Comparison of ENCODE assay signal across 8 cellular contexts in the genomic region with DNA sequence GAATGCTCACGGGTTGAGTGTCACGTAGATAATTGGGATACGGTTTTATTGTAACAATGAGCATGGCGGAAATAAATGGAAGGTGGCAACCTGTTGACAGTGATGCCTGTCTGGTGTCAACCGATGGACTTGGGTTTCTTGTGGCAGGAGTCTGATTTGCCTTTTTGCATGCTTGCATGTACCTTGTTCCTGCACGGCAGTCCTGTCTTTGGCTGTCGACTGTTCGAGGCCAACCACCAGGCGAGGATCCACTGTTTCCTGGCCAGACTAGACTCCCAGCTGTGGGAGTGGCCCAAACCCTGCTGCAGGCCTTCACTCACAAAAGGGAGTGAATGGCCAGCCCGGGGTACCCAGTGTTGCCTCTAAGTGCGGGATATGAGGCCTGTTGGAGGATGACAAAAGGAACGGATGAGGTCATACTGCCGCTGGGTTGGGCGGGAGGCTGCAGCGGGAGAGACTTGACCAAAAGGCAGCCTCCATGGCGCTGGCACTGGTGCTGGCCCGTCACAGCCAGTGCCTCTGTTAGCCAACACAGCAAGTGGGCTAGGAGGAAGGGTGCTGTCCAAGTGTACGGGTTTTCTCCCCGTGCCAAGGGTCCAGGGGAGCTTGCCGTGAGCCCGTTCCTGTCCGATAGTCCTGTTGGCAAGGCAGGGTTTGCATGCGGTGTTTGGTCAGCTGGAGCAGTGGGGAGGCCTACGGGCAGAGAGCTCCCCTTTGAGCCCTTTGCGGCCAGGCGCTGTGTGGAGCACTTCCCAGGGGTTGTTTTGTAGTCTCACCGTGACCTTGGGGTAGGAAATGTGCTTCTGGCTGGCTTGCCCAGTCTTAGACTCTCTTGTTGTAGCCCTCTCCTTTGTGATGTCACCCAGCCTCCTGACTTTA. TPM values are rescaled to one million over a fixed set of nuclear protein-coding genes. Genes with fewer than 3 reads are reported as not detected.
DNase-seq lines count a peak whose midpoint lies in the region; ATAC-seq and TF ChIP-seq lines count a peak whose summit lies in the region.

No MANE protein-coding gene starts in this region.

- peak overlapping the region; percentile 81 to 92 (median 86) for H3K4me3 Mint-ChIP-seq in IgD-negative memory B cell
- H3K4me3 Mint-ChIP-seq in nephron progenitor cell: peak overlapping the region; percentile 91

- H3K27ac Mint-ChIP-seq in IgD-negative memory B cell (peak overlapping the region; percentile 32 to 99 (median 90)), nephron progenitor cell (peak overlapping the region; percentile 88)

- peaks cover 6% of the 10 kb centered on the region for H3K36me3 ChIP-seq in fibroblast of lung (ENCODE audit: control insufficient read depth, insufficient read depth, low read length)

- peak overlapping the region; percentile 90 for H3K4me2 ChIP-seq in fibroblast of lung (ENCODE audit: extremely low read depth, insufficient read depth, low read length)

- no peaks in the 10 kb centered on the region for H3K9me3 ChIP-seq in fibroblast of lung (ENCODE audit: control insufficient read depth, insufficient read depth, low read depth, low read length)

- H3K27me3 Mint-ChIP-seq in IgD-negative memory B cell (no peaks in the 10 kb centered on the region), nephron progenitor cell (ENCODE audit: low read depth, poor library complexity) (no peaks in the 10 kb centered on the region)

- H3K79me2 ChIP-seq in fibroblast of lung (ENCODE audit: control insufficient read depth, insufficient read depth, low read length): peaks cover 56% of the 10 kb centered on the region

- TF ChIP-seq CTCF in fibroblast of lung (conservative IDR thresholded peaks at IDR 0.05 in 1 of 2, IDR thresholded peaks at IDR 0.05 in 1 of 2; ENCODE audit: low read depth in 1 of 2, low read length in 2 of 2) (no peak), nephron progenitor cell (IDR thresholded peaks at IDR 0.05) (no peak)

- H3K36me3 Mint-ChIP-seq in IgD-negative memory B cell (no peaks in the 10 kb centered on the region), nephron progenitor cell (ENCODE audit: low read depth) (peaks cover 9% of the 10 kb centered on the region)

- H3K4me1 Mint-ChIP-seq in IgD-negative memory B cell (peaks cover 4 to 30% (median 8%) of the 10 kb centered on the region in 3 donors), nephron progenitor cell (peaks cover 62% of the 10 kb centered on the region)

- H3K27me3 ChIP-seq in fibroblast of lung (ENCODE audit: control insufficient read depth, insufficient read depth, low read length): no peaks in the 10 kb centered on the region

- H2AFZ ChIP-seq in fibroblast of lung (ENCODE audit: low read length): peak overlapping the region; percentile 12

- peaks cover 6% of the 10 kb centered on the region for H3K4me1 ChIP-seq in fibroblast of lung (ENCODE audit: control insufficient read depth, extremely low read depth, insufficient read depth, low read length)

- peak overlapping the region; percentile 71 to 83 (median 80) for H3K4me3 ChIP-seq in fibroblast of lung (replicated peaks in 1 of 4; ENCODE audit: control extremely low read depth in 1 of 4, insufficient read depth in 1 of 4, low read depth in 3 of 4, low read length in 4 of 4)

- peak overlapping the region; percentile 83 for H3K9ac ChIP-seq in fibroblast of lung (ENCODE audit: insufficient read depth, low read length)

- H3K9me3 Mint-ChIP-seq in IgD-negative memory B cell (no peaks in the 10 kb centered on the region), nephron progenitor cell (no peaks in the 10 kb centered on the region)

- no peaks in the 10 kb centered on the region for H4K20me1 ChIP-seq in fibroblast of lung (ENCODE audit: control insufficient read depth, extremely low read depth, insufficient read depth, low read length)

- DNase-seq in ELR (ENCODE audit: low read depth) (peak; percentile 84), fibroblast of lung (ENCODE audit: low read depth in 2 of 2) (peak; percentile 57 to 74), nephron progenitor cell (peak; percentile 32), SIG-M5 treated with dmso at 0.1 percent for 504 hours (lab: John Stamatoyannopoulos, UW; ENCODE audit: unreplicated experiment) (no peak)
- DNase-seq in activated CD4-positive, alpha-beta T cell treated with anti-CD3 and anti-CD28 coated beads, Interleukin-2, amount 50 U/mL, for 1 hour: peak; percentile 10

- ATAC-seq in GM21723 (IDR thresholded peaks at IDR 0.05; ENCODE audit: unreplicated experiment) (no peak), HG03378 (IDR thresholded peaks at IDR 0.05; ENCODE audit: unreplicated experiment) (no peak)

- H3K27ac ChIP-seq in fibroblast of lung (ENCODE audit: insufficient read depth, low read length): peak overlapping the region; percentile 80

RNA-seq across cellular contexts. Expression of a gene that starts 1.0 kb away (rescaled TPM):
- polyA plus RNA-seq in IgD-negative memory B cell: 4.8 TPM
- total RNA-seq in fibroblast of lung: 21.3 and 26.2 TPM in 2 replicates
- polyA plus RNA-seq in fibroblast of lung: 18.8 and 21.6 TPM in 2 replicates
- polyA plus RNA-seq in fibroblast of lung (2012): 16.4 and 19.0 TPM in 2 replicates
- polyA minus RNA-seq in fibroblast of lung (ENCODE audit: low replicate concordance): 22.8 and 47.0 TPM in 2 replicates

RNA-seq across cellular contexts. Expression of a gene that starts 34.9 kb away (rescaled TPM):
- 110 TPM for polyA plus RNA-seq in IgD-negative memory B cell
- total RNA-seq in fibroblast of lung: 87.8 and 88.5 TPM in 2 replicates
- polyA plus RNA-seq in fibroblast of lung: 178 and 362 TPM in 2 replicates
- polyA plus RNA-seq in fibroblast of lung (2012): 127 and 235 TPM in 2 replicates
- 95.9 and 194 TPM in 2 replicates for polyA minus RNA-seq in fibroblast of lung (ENCODE audit: low replicate concordance)

RNA-seq across cellular contexts. Expression of a gene that starts 36.0 kb away (rescaled TPM):
- polyA plus RNA-seq in IgD-negative memory B cell: 33.7 TPM
- 38.8 and 52.2 TPM in 2 replicates for total RNA-seq in fibroblast of lung
- 12.9 and 13.5 TPM in 2 replicates for polyA plus RNA-seq in fibroblast of lung
- polyA plus RNA-seq in fibroblast of lung (2012): 23.8 and 28.5 TPM in 2 replicates
- polyA minus RNA-seq in fibroblast of lung (ENCODE audit: low replicate concordance): 28.7 and 36.2 TPM in 2 replicates

RNA-seq across cellular contexts. Expression of a gene that starts 50.6 kb away (rescaled TPM):
- polyA plus RNA-seq in IgD-negative memory B cell (4.2 TPM), fibroblast of lung (26.2 and 31.3 TPM in 2 replicates)
- total RNA-seq in fibroblast of lung: 2.8 and 6.6 TPM in 2 replicates
- polyA plus RNA-seq in fibroblast of lung (2012): 42.0 and 49.0 TPM in 2 replicates
- polyA minus RNA-seq in fibroblast of lung (ENCODE audit: low replicate concordance): 111 and 114 TPM in 2 replicates
